ENCODE assay signal across 8 cellular contexts in genomic region chr19:12695997-12696365, GRCh38. TPM values are rescaled to one million over a fixed set of nuclear protein-coding genes. Genes with fewer than 3 reads are reported as not detected.
A peak's percentile ranks its signal among the peaks of the same experiment; 100 is the strongest.
DNase-seq lines count a peak whose midpoint lies in the region; ATAC-seq, FAIRE-seq and TF ChIP-seq lines count a peak whose summit lies in the region.

No MANE protein-coding gene starts in this region.

- H3K27ac Mint-ChIP-seq in brain = peak overlapping the region in 1 of 5 experiments; percentile 99

- H3K4me1 Mint-ChIP-seq in activated T-cell treated with anti-CD3 and anti-CD28 coated beads, Interleukin-2, amount 50 U/mL, for 4 hours (ENCODE audit: low read depth) = peaks cover 8% of the 10 kb centered on the region
- peaks cover 15% of the 10 kb centered on the region for H3K4me1 Mint-ChIP-seq in brain

- H3K4me1 ChIP-seq in HUES48 (ENCODE audit: control insufficient read depth, insufficient read depth, low read length) (peaks cover 4% of the 10 kb centered on the region), lower lobe of right lung (peaks cover 20% of the 10 kb centered on the region), urinary bladder (ENCODE audit: insufficient read depth) (peaks cover 2% of the 10 kb centered on the region)

- ATAC-seq in activated T-cell treated with anti-CD3 and anti-CD28 coated beads, Interleukin-2, amount 50 U/mL, for 4 hours = peak; percentile 30 to 41
- peak; percentile 27 to 31 for ATAC-seq in lower lobe of right lung

- H3K27ac ChIP-seq in HUES48 (ENCODE audit: low read depth, low read length) (peak overlapping the region; percentile 96), lower lobe of right lung (peak overlapping the region; percentile 89), urinary bladder (ENCODE audit: low read depth) (no peak overlapping the region)

- WGBS in urinary bladder = 4% methylated on average over 36 of the region's 36 CpGs

- peak overlapping the region; percentile 87 for H3K4me3 Mint-ChIP-seq in activated T-cell treated with anti-CD3 and anti-CD28 coated beads, Interleukin-2, amount 50 U/mL, for 4 hours
- H3K4me3 Mint-ChIP-seq in brain = peak overlapping the region; percentile 94 to 97 (median 95)

- H3K9me3 ChIP-seq in HUES48 (ENCODE audit: control insufficient read depth, insufficient read depth, low read length) = no peaks in the 10 kb centered on the region
- H3K9me3 ChIP-seq in lower lobe of right lung = no peaks in the 10 kb centered on the region

- no peaks in the 10 kb centered on the region for H3K27me3 Mint-ChIP-seq in activated T-cell treated with anti-CD3 and anti-CD28 coated beads, Interleukin-2, amount 50 U/mL, for 4 hours (ENCODE audit: low read depth)
- no peaks in the 10 kb centered on the region for H3K27me3 Mint-ChIP-seq in brain

- H3K9me3 Mint-ChIP-seq in activated T-cell treated with anti-CD3 and anti-CD28 coated beads, Interleukin-2, amount 50 U/mL, for 4 hours = no peaks in the 10 kb centered on the region
- peaks cover 0 to 5% (median 0%) of the 10 kb centered on the region in 5 experiments for H3K9me3 Mint-ChIP-seq in brain

- no peak for FAIRE-seq in HTR-8/SVneo (lab: Jason Lieb, UNC)

- TF ChIP-seq CTCF in brain (conservative IDR thresholded peaks at IDR 0.05) (no peak), lower lobe of right lung (IDR thresholded peaks at IDR 0.05) (no peak)

- H3K4me3 ChIP-seq in HUES48 (ENCODE audit: low read depth, low read length) (peak overlapping the region; percentile 94), lower lobe of right lung (peak overlapping the region; percentile 97), urinary bladder (ENCODE audit: low read depth, low read length) (peak overlapping the region; percentile 73)

- H3K36me3 Mint-ChIP-seq in activated T-cell treated with anti-CD3 and anti-CD28 coated beads, Interleukin-2, amount 50 U/mL, for 4 hours (ENCODE audit: insufficient read depth) = peaks cover 8% of the 10 kb centered on the region
- H3K36me3 Mint-ChIP-seq in brain = peaks cover 3% of the 10 kb centered on the region

- DNase-seq in activated T-cell treated with anti-CD3 and anti-CD28 coated beads, Interleukin-2, amount 50 U/mL, for 4 hours = peak; percentile 18
- DNase-seq in activated T-cell treated with anti-CD3 and anti-CD28 coated beads for 4 hours (no peak), lower lobe of right lung (no peak), HTR-8/SVneo (ENCODE audit: insufficient read length, low spot score) (no peak), NCI-H1930 (lab: John Stamatoyannopoulos, UW) (no peak)

- H3K36me3 ChIP-seq in HUES48 (ENCODE audit: control insufficient read depth, insufficient read depth, low read length) (peaks cover 28% of the 10 kb centered on the region), lower lobe of right lung (peaks cover 21% of the 10 kb centered on the region), urinary bladder (ENCODE audit: insufficient read depth) (no peaks in the 10 kb centered on the region)

- H3K9ac ChIP-seq in HUES48 (ENCODE audit: low read depth, low read length) = peak overlapping the region; percentile 66

- intact Hi-C loops in lower lobe of right lung (cut with DNase I) = no loop called here

- H3K27me3 ChIP-seq in HUES48 (ENCODE audit: control insufficient read depth, insufficient read depth, low read length) (no peaks in the 10 kb centered on the region), lower lobe of right lung (ENCODE audit: low read depth) (no peaks in the 10 kb centered on the region)

RNA-seq across cellular contexts. Expression of gene FBXW9, which starts 0.5 kb away (rescaled TPM):
- 1 to 10 TPM; 7.9 to 9.9 (median 9.4) TPM for total RNA-seq in activated T-cell treated with anti-CD3 and anti-CD28 coated beads, Interleukin-2, amount 50 U/mL, for 4 hours
- polyA plus RNA-seq in brain (ENCODE audit: insufficient read depth, low read depth, low replicate concordance) = 10.7 TPM
- 6.0 TPM for total RNA-seq in lower lobe of right lung
- total RNA-seq in urinary bladder = 2.6 TPM
- 8.9 TPM for polyA plus RNA-seq in urinary bladder

RNA-seq across cellular contexts. Expression of gene GNG14, which starts 8.2 kb away (rescaled TPM):
- total RNA-seq in activated T-cell treated with anti-CD3 and anti-CD28 coated beads, Interleukin-2, amount 50 U/mL, for 4 hours = not detected
- polyA plus RNA-seq in brain (ENCODE audit: insufficient read depth, low read depth, low replicate concordance) (not detected), urinary bladder (not detected)
- total RNA-seq in lower lobe of right lung (not detected), urinary bladder (not detected)

RNA-seq across cellular contexts. Expression of gene DHPS, which starts 14.3 kb away (rescaled TPM):
- total RNA-seq in activated T-cell treated with anti-CD3 and anti-CD28 coated beads, Interleukin-2, amount 50 U/mL, for 4 hours = 100 to 1,000 TPM; 129 to 137 (median 132) TPM
- polyA plus RNA-seq in brain (ENCODE audit: insufficient read depth, low read depth, low replicate concordance) = 243 TPM
- total RNA-seq in lower lobe of right lung = 77.0 TPM
- total RNA-seq in urinary bladder = 29.9 TPM
- polyA plus RNA-seq in urinary bladder = 99.0 TPM

RNA-seq across cellular contexts. Expression of gene TNPO2, which starts 27.8 kb away (rescaled TPM):
- total RNA-seq in activated T-cell treated with anti-CD3 and anti-CD28 coated beads, Interleukin-2, amount 50 U/mL, for 4 hours = 100 to 1,000 TPM; 223 to 236 (median 232) TPM
- polyA plus RNA-seq in brain (ENCODE audit: insufficient read depth, low read depth, low replicate concordance) (119 TPM), urinary bladder (50.7 TPM)
- total RNA-seq in lower lobe of right lung (42.7 TPM), urinary bladder (35.4 TPM)

RNA-seq across cellular contexts. Expression of gene WDR83, which starts 29.4 kb away (rescaled TPM):
- 10 to 100 TPM; 27.8 to 29.6 (median 28.3) TPM for total RNA-seq in activated T-cell treated with anti-CD3 and anti-CD28 coated beads, Interleukin-2, amount 50 U/mL, for 4 hours
- polyA plus RNA-seq in brain (ENCODE audit: insufficient read depth, low read depth, low replicate concordance) = 16.5 TPM
- total RNA-seq in lower lobe of right lung = 8.6 TPM
- total RNA-seq in urinary bladder = 5.1 TPM
- 17.5 TPM for polyA plus RNA-seq in urinary bladder
